ENCODE assay signal across 1 cellular context in the genomic region with DNA sequence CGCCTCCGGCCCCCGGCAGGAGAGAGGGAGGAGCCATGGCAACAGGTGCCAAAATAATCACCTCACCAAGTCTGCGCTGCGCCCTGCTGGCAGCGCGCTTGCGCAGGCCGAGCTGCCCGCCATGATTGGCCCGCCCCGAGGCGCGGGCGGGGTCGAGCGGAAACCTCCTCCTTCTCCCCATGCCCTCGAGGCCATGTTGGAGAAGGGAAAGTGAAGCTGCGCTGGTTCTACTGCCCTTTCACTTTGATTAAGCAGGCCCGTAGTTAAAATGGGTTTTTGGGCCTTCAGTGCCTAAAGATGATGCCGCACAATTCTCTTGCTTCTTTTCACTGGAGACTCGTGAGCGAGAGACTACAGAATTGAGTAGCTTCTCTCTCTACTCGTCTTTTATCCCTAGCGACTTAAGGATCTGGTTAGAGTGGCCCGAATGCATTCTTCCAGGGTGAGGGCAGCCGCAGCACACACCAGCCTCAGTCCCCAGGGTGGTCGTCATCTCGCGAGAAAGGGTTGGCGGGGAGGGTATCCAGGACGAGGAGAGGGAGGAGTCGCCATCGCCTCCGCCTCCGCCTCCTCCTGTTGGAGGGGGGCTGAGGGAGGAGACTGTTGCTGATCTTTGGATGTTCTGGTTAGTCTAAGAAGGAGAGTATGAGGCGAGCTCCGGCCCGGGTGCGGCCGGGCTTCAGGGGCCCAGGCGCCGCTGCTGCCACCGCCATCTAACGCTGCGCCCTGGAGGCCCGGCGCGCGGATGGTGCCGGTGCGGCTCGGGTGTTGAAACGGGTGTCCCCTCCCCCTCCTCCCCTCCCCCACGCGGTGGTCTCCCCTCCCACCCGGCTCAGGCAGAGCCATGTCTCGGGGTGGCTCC.
TF ChIP-seq lines count a peak whose summit lies in the region.

A gene with protein sequence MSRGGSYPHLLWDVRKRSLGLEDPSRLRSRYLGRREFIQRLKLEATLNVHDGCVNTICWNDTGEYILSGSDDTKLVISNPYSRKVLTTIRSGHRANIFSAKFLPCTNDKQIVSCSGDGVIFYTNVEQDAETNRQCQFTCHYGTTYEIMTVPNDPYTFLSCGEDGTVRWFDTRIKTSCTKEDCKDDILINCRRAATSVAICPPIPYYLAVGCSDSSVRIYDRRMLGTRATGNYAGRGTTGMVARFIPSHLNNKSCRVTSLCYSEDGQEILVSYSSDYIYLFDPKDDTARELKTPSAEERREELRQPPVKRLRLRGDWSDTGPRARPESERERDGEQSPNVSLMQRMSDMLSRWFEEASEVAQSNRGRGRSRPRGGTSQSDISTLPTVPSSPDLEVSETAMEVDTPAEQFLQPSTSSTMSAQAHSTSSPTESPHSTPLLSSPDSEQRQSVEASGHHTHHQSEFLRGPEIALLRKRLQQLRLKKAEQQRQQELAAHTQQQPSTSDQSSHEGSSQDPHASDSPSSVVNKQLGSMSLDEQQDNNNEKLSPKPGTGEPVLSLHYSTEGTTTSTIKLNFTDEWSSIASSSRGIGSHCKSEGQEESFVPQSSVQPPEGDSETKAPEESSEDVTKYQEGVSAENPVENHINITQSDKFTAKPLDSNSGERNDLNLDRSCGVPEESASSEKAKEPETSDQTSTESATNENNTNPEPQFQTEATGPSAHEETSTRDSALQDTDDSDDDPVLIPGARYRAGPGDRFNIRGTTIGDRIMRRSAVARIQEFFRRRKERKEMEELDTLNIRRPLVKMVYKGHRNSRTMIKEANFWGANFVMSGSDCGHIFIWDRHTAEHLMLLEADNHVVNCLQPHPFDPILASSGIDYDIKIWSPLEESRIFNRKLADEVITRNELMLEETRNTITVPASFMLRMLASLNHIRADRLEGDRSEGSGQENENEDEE (plus strand): TSS at position 616 of the 862 bp plus-strand sequence. CDS start 229 bp downstream, at position 845.

TF ChIP-seq in K562, 482 proteins besides CTCF, POLR2A, EP300 and RAD21 (continued from another document and continues in another):
- TF ChIP-seq KLF10 (CRISPR knock-in tag; IDR thresholded peaks at IDR 0.05) (no peak), ZNF217 (CRISPR knock-in tag; IDR thresholded peaks at IDR 0.05) (no peak), ZNF764 (CRISPR knock-in tag; IDR thresholded peaks at IDR 0.05; ENCODE audit: low read depth) (no peak), POLR2AphosphoS2 (IDR thresholded peaks at IDR 0.05; ENCODE audit: low read length) (peak; percentile 87; the same call in 1 of the 2 replicates), ZNF23 (CRISPR knock-in tag; IDR thresholded peaks at IDR 0.05) (no peak), ZNF354B (CRISPR knock-in tag; IDR thresholded peaks at IDR 0.05) (no peak), ZNF282 (CRISPR knock-in tag; IDR thresholded peaks at IDR 0.05) (no peak), ZNF143 (CRISPR knock-in tag; IDR thresholded peaks at IDR 0.05) (no peak), ZNF311 (CRISPR knock-in tag; IDR thresholded peaks at IDR 0.05) (no peak), EGR1 (conservative IDR thresholded peaks at IDR 0.05) (peak; percentile 84), PHF21A (IDR thresholded peaks at IDR 0.05; ENCODE audit: borderline replicate concordance, low read depth) (no peak), GABPA (tag; conservative IDR thresholded peaks at IDR 0.05; ENCODE audit: low read depth) (peak; percentile 76), ZNF212 (CRISPR knock-in tag; IDR thresholded peaks at IDR 0.05) (0 out of 2 replicates have a peak, but pooled peaks have one; percentile 80), FOXP1 (CRISPR knock-in tag; IDR thresholded peaks at IDR 0.05) (peak; percentile 95), ZBTB17 (CRISPR knock-in tag; IDR thresholded peaks at IDR 0.05) (peak; percentile 54; the same call in 1 of the 2 replicates), SIRT6 (IDR thresholded peaks at IDR 0.05; ENCODE audit: low read depth, low read length) (no peak), CCNT2 (IDR thresholded peaks at IDR 0.05; ENCODE audit: borderline replicate concordance, extremely low read depth, insufficient read length, low read depth, low read length) (peak; percentile 97), PRPF4 (IDR thresholded peaks at IDR 0.05; ENCODE audit: insufficient read depth, low read depth, low read length, poor library complexity, severe bottlenecking) (peak; percentile 97), EP400 (IDR thresholded peaks at IDR 0.05) (peak; percentile 90), NCOA6 (IDR thresholded peaks at IDR 0.05) (no peak), SMAD3 (CRISPR knock-in tag; conservative IDR thresholded peaks at IDR 0.05) (no peak), NFE2 (IDR thresholded peaks at IDR 0.05; ENCODE audit: low read depth) (no peak), SP1 (CRISPR knock-in tag; IDR thresholded peaks at IDR 0.05) (peak; percentile 92), SRSF7 (optimal IDR thresholded peaks at IDR 0.05; ENCODE audit: low read depth, low read length) (no peak), YY1 (IDR thresholded peaks at IDR 0.05; ENCODE audit: borderline replicate concordance in 1 of 3, control insufficient read depth in 1 of 3, extremely low read depth in 1 of 3, insufficient read depth in 3 of 3, insufficient read length in 1 of 3, insufficient replicate concordance in 2 of 3, low read depth in 1 of 3, low read length in 2 of 3) (peak; percentile 98), PCBP1 (IDR thresholded peaks at IDR 0.05; ENCODE audit: low read depth, low read length, poor library complexity, severe bottlenecking) (peak; percentile 97), BHLHE40 (IDR thresholded peaks at IDR 0.05; ENCODE audit: low read length) (no peak; the same call in 1 of the 2 replicates), NR2C2 (CRISPR knock-in tag; IDR thresholded peaks at IDR 0.05) (peak; percentile 56; the same call in 1 of the 2 replicates), NR2C2 (tag; IDR thresholded peaks at IDR 0.05) (peak; percentile 97), CREM (IDR thresholded peaks at IDR 0.05; ENCODE audit: low read depth) (peak; percentile 55; the same call in 1 of the 2 replicates)
- TF ChIP-seq, protein P1, sequence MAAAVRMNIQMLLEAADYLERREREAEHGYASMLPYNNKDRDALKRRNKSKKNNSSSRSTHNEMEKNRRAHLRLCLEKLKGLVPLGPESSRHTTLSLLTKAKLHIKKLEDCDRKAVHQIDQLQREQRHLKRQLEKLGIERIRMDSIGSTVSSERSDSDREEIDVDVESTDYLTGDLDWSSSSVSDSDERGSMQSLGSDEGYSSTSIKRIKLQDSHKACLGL (CRISPR knock-in tag; IDR thresholded peaks at IDR 0.05; ENCODE audit: borderline replicate concordance, poor library complexity, severe bottlenecking) = no peak
- TF ChIP-seq, protein P2, sequence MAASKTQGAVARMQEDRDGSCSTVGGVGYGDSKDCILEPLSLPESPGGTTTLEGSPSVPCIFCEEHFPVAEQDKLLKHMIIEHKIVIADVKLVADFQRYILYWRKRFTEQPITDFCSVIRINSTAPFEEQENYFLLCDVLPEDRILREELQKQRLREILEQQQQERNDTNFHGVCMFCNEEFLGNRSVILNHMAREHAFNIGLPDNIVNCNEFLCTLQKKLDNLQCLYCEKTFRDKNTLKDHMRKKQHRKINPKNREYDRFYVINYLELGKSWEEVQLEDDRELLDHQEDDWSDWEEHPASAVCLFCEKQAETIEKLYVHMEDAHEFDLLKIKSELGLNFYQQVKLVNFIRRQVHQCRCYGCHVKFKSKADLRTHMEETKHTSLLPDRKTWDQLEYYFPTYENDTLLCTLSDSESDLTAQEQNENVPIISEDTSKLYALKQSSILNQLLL (CRISPR knock-in tag; IDR thresholded peaks at IDR 0.05; ENCODE audit: borderline replicate concordance) = no peak
- TF ChIP-seq, protein P3, sequence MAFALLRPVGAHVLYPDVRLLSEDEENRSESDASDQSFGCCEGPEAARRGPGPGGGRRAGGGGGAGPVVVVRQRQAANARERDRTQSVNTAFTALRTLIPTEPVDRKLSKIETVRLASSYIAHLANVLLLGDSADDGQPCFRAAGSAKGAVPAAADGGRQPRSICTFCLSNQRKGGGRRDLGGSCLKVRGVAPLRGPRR (CRISPR knock-in tag; IDR thresholded peaks at IDR 0.05) = peak; percentile 73; the same call in 1 of the 2 replicates
- TF ChIP-seq, protein P4, sequence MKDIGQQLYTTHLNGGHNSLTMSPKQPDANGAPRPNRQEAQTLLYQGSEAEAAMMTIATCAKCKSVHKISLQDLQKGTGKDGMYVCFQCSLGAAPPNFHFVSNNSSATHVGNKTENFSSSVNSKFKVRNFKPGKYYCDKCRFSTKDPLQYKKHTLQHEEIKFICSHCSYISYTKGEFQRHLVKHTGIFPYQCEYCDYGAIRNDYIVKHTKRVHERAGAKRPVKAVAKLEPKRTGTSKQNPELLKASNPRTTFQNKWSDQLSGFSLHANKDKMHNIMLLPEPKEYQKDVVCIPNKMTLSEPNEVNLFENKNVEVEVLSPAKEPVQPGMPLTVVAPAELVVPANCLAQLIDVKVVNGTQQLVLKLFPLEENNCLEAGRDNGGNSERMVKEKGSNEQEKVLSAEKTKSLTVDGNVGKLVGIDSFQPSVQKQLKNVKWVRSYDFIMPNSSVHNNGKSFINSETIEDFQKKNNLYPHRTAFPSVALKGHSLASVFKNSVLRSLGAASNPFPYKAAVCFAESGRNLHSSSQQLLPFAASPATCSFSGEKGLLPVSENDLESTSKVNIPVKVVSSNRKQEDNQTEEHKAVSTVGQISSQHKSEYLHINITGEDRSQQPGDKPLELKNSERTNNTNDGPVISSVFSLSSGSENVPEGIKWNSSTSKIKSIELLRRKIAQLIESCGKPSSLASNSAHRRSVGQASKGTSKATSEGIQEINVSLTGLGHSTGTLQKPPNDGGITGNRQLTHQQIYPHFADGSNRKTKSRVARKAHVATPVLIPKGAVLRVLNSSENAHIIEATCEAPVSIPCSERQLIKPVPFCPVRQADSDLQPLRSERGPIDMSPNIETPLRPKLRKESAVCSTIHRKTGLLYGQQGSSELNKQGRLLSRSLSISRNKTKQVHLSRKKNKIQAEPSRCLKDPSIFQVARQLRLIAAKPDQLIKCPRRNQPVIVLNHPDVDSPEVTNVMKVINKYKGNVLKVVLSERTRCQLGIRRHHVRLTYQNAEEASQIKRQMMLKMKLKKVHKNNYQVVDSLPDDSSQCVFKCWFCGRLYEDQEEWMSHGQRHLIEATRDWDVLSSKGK (CRISPR knock-in tag; IDR thresholded peaks at IDR 0.05) = no peak
- TF ChIP-seq, protein P5, sequence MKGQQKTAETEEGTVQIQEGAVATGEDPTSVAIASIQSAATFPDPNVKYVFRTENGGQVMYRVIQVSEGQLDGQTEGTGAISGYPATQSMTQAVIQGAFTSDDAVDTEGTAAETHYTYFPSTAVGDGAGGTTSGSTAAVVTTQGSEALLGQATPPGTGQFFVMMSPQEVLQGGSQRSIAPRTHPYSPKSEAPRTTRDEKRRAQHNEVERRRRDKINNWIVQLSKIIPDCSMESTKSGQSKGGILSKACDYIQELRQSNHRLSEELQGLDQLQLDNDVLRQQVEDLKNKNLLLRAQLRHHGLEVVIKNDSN (CRISPR knock-in tag; IDR thresholded peaks at IDR 0.05) = peak; percentile 56; the same call in 1 of the 2 replicates
- TF ChIP-seq, protein P6, sequence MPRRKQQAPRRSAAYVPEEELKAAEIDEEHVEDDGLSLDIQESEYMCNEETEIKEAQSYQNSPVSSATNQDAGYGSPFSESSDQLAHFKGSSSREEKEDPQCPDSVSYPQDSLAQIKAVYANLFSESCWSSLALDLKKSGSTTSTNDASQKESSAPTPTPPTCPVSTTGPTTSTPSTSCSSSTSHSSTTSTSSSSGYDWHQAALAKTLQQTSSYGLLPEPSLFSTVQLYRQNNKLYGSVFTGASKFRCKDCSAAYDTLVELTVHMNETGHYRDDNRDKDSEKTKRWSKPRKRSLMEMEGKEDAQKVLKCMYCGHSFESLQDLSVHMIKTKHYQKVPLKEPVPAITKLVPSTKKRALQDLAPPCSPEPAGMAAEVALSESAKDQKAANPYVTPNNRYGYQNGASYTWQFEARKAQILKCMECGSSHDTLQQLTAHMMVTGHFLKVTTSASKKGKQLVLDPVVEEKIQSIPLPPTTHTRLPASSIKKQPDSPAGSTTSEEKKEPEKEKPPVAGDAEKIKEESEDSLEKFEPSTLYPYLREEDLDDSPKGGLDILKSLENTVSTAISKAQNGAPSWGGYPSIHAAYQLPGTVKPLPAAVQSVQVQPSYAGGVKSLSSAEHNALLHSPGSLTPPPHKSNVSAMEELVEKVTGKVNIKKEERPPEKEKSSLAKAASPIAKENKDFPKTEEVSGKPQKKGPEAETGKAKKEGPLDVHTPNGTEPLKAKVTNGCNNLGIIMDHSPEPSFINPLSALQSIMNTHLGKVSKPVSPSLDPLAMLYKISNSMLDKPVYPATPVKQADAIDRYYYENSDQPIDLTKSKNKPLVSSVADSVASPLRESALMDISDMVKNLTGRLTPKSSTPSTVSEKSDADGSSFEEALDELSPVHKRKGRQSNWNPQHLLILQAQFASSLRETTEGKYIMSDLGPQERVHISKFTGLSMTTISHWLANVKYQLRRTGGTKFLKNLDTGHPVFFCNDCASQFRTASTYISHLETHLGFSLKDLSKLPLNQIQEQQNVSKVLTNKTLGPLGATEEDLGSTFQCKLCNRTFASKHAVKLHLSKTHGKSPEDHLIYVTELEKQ (CRISPR knock-in tag; IDR thresholded peaks at IDR 0.05) = no peak
- TF ChIP-seq, protein P7, sequence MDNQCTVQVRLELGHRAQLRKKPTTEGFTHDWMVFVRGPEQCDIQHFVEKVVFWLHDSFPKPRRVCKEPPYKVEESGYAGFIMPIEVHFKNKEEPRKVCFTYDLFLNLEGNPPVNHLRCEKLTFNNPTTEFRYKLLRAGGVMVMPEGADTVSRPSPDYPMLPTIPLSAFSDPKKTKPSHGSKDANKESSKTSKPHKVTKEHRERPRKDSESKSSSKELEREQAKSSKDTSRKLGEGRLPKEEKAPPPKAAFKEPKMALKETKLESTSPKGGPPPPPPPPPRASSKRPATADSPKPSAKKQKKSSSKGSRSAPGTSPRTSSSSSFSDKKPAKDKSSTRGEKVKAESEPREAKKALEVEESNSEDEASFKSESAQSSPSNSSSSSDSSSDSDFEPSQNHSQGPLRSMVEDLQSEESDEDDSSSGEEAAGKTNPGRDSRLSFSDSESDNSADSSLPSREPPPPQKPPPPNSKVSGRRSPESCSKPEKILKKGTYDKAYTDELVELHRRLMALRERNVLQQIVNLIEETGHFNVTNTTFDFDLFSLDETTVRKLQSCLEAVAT (IDR thresholded peaks at IDR 0.05) = peak in 1 of 2 experiments; percentile 67; a peak in 2 of 4 replicates
- TF ChIP-seq, protein P8, sequence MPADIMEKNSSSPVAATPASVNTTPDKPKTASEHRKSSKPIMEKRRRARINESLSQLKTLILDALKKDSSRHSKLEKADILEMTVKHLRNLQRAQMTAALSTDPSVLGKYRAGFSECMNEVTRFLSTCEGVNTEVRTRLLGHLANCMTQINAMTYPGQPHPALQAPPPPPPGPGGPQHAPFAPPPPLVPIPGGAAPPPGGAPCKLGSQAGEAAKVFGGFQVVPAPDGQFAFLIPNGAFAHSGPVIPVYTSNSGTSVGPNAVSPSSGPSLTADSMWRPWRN (IDR thresholded peaks at IDR 0.05; ENCODE audit: low read depth) = peak; percentile 39
- TF ChIP-seq, protein P9, sequence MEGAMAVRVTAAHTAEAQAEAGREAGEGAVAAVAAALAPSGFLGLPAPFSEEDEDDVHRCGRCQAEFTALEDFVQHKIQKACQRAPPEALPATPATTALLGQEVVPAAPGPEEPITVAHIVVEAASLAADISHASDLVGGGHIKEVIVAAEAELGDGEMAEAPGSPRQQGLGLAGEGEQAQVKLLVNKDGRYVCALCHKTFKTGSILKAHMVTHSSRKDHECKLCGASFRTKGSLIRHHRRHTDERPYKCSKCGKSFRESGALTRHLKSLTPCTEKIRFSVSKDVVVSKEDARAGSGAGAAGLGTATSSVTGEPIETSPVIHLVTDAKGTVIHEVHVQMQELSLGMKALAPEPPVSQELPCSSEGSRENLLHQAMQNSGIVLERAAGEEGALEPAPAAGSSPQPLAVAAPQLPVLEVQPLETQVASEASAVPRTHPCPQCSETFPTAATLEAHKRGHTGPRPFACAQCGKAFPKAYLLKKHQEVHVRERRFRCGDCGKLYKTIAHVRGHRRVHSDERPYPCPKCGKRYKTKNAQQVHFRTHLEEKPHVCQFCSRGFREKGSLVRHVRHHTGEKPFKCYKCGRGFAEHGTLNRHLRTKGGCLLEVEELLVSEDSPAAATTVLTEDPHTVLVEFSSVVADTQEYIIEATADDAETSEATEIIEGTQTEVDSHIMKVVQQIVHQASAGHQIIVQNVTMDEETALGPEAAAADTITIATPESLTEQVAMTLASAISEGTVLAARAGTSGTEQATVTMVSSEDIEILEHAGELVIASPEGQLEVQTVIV (CRISPR knock-in tag; IDR thresholded peaks at IDR 0.05; ENCODE audit: borderline replicate concordance) = no peak
